Comparison of ENCODE assay signal across 8 cellular contexts in genomic region chr6:110528051-110528929, GRCh38.
DNase-seq lines count a peak whose midpoint lies in the region; ATAC-seq and TF ChIP-seq lines count a peak whose summit lies in the region.

No MANE protein-coding gene starts in this region.

- DNase-seq in NCI-H1092 treated with DMSO at 0.1 percent for 48 hours (lab: John Stamatoyannopoulos, UW) (peak; percentile 26), T follicular helper cell (ENCODE audit: low read depth) (peak; percentile 26), astrocyte of the cerebellum (ENCODE audit: low read depth) (peak; percentile 61), hepatic stellate cell (ENCODE audit: low spot score) (peak; percentile 64)
- DNase-seq in stimulated activated CD4-positive, alpha-beta T cell treated with anti-CD3 and anti-CD28 coated beads, Interleukin-12 subunit alpha, Interleukin-12 subunit beta, amount 100 ng/mL, for 4 hours = peak; percentile 15

- peak overlapping the region; percentile 88 for H3K27ac ChIP-seq in 22Rv1

- in situ Hi-C loops in astrocyte of the cerebellum (cut with HindIII; ENCODE audit: low sequenced_read_pairs) = no loop called here

- peak; percentile 83 for TF ChIP-seq CTCF in 22Rv1 (IDR thresholded peaks at IDR 0.05)
- TF ChIP-seq CTCF in GM12872 (IDR thresholded peaks at IDR 0.05; ENCODE audit: insufficient read depth, low read depth, low read length) = peak; percentile 54
- TF ChIP-seq CTCF in astrocyte of the cerebellum (IDR thresholded peaks at IDR 0.05; ENCODE audit: low read depth, low read length, missing control alignments) = peak; percentile 58

- no peak overlapping the region for H3K4me3 ChIP-seq in astrocyte of the cerebellum (ENCODE audit: low read depth, low read length)

- ATAC-seq in GM18502 (IDR thresholded peaks at IDR 0.05; ENCODE audit: poor library complexity, unreplicated experiment) = no peak
